Comparison of ENCODE assay signal across 14 cellular contexts in the genomic region with DNA sequence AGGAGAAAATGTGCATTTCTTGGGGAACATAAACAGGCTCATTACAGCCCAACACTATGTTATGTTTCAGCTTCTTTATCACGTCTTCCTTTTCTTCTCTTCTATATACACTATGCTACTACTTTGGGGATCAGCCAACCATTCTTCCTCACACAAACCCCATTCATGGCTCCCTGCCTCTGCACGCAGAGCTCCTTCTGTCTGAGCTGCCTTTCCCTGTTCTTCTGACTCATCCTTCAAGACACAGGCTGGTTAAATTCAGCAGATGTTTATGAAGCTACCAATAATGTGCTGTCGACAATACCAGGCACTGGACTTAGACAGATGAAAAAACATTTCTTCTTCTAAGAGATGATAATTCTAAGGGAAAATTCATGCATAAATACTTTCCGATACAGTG.
DNase-seq lines count a peak whose midpoint lies in the region; ATAC-seq and TF ChIP-seq lines count a peak whose summit lies in the region.
"Had no signal": no experiment of that assay in that cellular context is flagged by ENCODE, and none has a peak within 500 bp of the region (broad histone marks: within the 10 kb centered on the region; RNA-seq: fewer than 3 reads in every experiment).

No MANE protein-coding gene starts in this region.

- H3K36me3 ChIP-seq in adipocyte (ENCODE audit: control insufficient read depth, insufficient read depth, low read length, severe bottlenecking) (peaks cover 71% of the 10 kb centered on the region), body of pancreas (replicated peaks in 1 of 2; ENCODE audit: insufficient read depth in 1 of 2, low read depth in 2 of 2) (no peaks in the 10 kb centered on the region)

- no peaks in the 10 kb centered on the region for H3K27me3 ChIP-seq in adipocyte (replicated peaks; ENCODE audit: control insufficient read depth, insufficient read depth, low read length)
- H3K27me3 ChIP-seq in body of pancreas = no peaks in the 10 kb centered on the region

- WGBS in body of pancreas, 2 donors = 50 to 84% methylated on average over 4 of the region's 4 CpGs

- H3K4me3 ChIP-seq in adipocyte (ENCODE audit: low read length) (no peak overlapping the region), fibroblast of mammary gland (ENCODE audit: control insufficient read depth, low read depth, low read length) (no peak overlapping the region), body of pancreas (no peak overlapping the region)
- H3K4me3 ChIP-seq: GM12878 had no signal

- H3K27ac ChIP-seq in body of pancreas = no peak overlapping the region
- H3K27ac ChIP-seq: KMS-11 had no signal

- intact Hi-C loops in body of pancreas (cut with DNase I) = no loop called here

- TF ChIP-seq CTCF in fibroblast of mammary gland (conservative IDR thresholded peaks at IDR 0.05; ENCODE audit: control insufficient read depth, insufficient read depth, low read depth, low read length) = no peak
- TF ChIP-seq CTCF in body of pancreas (IDR thresholded peaks at IDR 0.05) = no peak

- ATAC-seq in GM21447 (IDR thresholded peaks at IDR 0.05; ENCODE audit: unreplicated experiment) (no peak), body of pancreas (no peak)
- ATAC-seq: GM12878 had no signal

- H3K9ac ChIP-seq in adipocyte (ENCODE audit: low read length) = peak overlapping the region; percentile 10
- H3K9ac ChIP-seq: KMS-11 had no signal

- H3K4me1 ChIP-seq in adipocyte (ENCODE audit: control insufficient read depth, insufficient read depth, low read length) = peaks cover 50% of the 10 kb centered on the region
- no peaks in the 10 kb centered on the region for H3K4me1 ChIP-seq in body of pancreas

- no peak for TF ChIP-seq POLR2A in body of pancreas (IDR thresholded peaks at IDR 0.05)

- H3K9me3 ChIP-seq in adipocyte (ENCODE audit: control insufficient read depth, low read length) (no peaks in the 10 kb centered on the region), body of pancreas (no peaks in the 10 kb centered on the region)

- DNase-seq in GM04504 (ENCODE audit: low read depth) = peak; percentile 71
- peak; percentile 65 for DNase-seq in adipocyte (ENCODE audit: low read depth)
- DNase-seq in fibroblast of mammary gland (ENCODE audit: low read depth) = peak; percentile 94
- DNase-seq in superior temporal gyrus (ENCODE audit: extremely low spot score) = peak; percentile 52
- no peak for DNase-seq in NCI-H1417 treated with DMSO at 0.1 percent for 48 hours (lab: John Stamatoyannopoulos, UW)
- DNase-seq in body of pancreas = no peak
- DNase-seq: activated CD8-positive, alpha-beta memory T cell treated with anti-CD3 and anti-CD28 coated beads, Interleukin-2, amount 50 U/mL, for 4 hours; activated naive CD8-positive, alpha-beta T cell treated with anti-CD3 and anti-CD28 coated beads for 36 hours; glutamatergic neuron; NCI-H1930; nephron progenitor cell had no signal

Comparison
In these comparisons a context has a peak if more than half of its experiments do, and no peak if none do; other contexts are left out.
1. DNase-seq: peak in GM04504 (single experiment), adipocyte (single experiment), fibroblast of mammary gland (single experiment) and superior temporal gyrus (single experiment); none in NCI-H1417 treated with DMSO at 0.1 percent for 48 hours (single experiment) and body of pancreas (0 of 4).